1 cellular context compared by ENCODE assay signal in the genomic region with DNA sequence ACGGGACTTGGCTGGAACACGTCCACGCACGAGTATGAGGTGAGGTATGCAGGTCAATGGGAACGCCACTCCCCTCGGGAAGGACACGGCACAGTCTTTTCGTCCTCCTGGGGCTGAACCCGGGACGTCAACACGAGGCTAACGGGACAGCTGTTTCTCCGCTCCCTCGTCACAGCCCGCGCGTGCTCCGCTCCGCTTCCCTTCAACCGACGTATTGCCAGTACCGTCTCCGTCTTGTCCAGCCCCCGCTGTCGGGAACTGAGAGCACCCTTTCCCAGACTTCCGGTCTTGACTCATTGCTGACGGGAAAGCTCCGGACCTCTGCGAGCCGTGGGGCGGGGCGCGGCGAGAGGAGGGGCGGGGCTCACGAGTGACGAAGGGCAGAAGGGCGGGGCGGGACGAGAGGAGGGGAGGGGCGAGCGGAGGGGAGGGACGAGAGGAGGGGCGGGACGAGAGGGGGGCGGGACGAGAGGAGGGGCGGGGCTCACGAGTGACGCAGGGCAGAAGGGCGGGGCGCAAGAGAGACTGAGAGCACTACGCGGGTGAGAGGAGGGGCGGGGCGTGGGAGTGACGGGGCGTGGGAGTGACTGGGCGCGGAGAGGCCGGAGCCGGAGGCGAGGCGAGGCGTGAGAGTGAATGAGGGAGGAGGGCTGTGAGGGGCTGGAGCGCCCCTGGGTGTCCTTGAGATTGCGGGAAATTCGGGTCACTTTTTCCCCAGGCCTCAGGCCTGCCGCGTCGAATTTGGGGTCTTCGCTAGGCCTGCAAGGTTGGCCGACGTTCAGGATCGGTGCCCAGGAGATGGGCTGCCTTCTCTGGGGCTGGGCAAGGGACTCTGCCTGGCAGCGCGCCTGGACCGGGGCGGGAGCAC.
TF ChIP-seq lines count a peak whose summit lies in the region.

No MANE protein-coding gene starts in this region.

TF ChIP-seq in HEK293, 187 proteins besides CTCF, POLR2A, EP300 and RAD21 (continued from another document and continues in another):
- TF ChIP-seq, protein P1, sequence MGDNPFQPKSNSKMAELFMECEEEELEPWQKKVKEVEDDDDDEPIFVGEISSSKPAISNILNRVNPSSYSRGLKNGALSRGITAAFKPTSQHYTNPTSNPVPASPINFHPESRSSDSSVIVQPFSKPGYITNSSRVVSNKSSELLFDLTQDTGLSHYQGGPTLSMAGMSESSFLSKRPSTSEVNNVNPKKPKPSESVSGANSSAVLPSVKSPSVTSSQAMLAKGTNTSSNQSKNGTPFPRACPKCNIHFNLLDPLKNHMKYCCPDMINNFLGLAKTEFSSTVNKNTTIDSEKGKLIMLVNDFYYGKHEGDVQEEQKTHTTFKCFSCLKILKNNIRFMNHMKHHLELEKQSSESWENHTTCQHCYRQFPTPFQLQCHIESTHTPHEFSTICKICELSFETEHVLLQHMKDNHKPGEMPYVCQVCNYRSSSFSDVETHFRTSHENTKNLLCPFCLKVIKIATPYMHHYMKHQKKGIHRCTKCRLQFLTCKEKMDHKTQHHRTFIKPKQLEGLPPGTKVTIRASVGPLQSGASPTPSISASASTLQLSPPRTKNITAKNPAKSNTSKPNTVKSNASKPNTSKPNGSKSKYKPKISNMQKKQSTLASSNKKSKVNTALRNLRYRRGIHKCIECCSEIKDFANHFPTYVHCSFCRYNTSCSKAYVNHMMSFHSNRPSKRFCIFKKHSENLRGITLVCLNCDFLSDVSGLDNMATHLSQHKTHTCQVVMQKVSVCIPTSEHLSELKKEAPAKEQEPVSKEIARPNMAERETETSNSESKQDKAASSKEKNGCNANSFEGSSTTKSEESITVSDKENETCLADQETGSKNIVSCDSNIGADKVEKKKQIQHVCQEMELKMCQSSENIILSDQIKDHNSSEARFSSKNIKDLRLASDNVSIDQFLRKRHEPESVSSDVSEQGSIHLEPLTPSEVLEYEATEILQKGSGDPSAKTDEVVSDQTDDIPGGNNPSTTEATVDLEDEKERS (tag by site-specific recombination; IDR thresholded peaks at IDR 0.05), result no peak
- peak; percentile 78; the same call in 1 of the 2 replicates for TF ChIP-seq KLF7 (tag by site-specific recombination; IDR thresholded peaks at IDR 0.05; ENCODE audit: borderline replicate concordance)
- peak; percentile 97 for TF ChIP-seq ZNF777 (tag by site-specific recombination; IDR thresholded peaks at IDR 0.05; ENCODE audit: borderline replicate concordance)
- no peak for TF ChIP-seq GLI2 (tag by site-specific recombination; IDR thresholded peaks at IDR 0.05; ENCODE audit: borderline replicate concordance, low read depth)
- peak; percentile 85 for TF ChIP-seq ZBTB48 (tag by site-specific recombination; IDR thresholded peaks at IDR 0.05)
- 0 out of 2 replicates have a peak, but pooled peaks have one; percentile 30 for TF ChIP-seq ZNF10 (tag by site-specific recombination; IDR thresholded peaks at IDR 0.05)
- peak; percentile 68 for TF ChIP-seq ZBTB26 (tag by site-specific recombination; optimal IDR thresholded peaks at IDR 0.05)
- peak; percentile 83 for TF ChIP-seq KLF16 (tag by site-specific recombination; IDR thresholded peaks at IDR 0.05)
- peak; percentile 60 for TF ChIP-seq ZEB2 (tag by site-specific recombination; IDR thresholded peaks at IDR 0.05)
- peak; percentile 45; the same call in 1 of the 2 replicates for TF ChIP-seq ZNF341 (tag by site-specific recombination; IDR thresholded peaks at IDR 0.05; ENCODE audit: low read depth)
- TF ChIP-seq, protein P2, sequence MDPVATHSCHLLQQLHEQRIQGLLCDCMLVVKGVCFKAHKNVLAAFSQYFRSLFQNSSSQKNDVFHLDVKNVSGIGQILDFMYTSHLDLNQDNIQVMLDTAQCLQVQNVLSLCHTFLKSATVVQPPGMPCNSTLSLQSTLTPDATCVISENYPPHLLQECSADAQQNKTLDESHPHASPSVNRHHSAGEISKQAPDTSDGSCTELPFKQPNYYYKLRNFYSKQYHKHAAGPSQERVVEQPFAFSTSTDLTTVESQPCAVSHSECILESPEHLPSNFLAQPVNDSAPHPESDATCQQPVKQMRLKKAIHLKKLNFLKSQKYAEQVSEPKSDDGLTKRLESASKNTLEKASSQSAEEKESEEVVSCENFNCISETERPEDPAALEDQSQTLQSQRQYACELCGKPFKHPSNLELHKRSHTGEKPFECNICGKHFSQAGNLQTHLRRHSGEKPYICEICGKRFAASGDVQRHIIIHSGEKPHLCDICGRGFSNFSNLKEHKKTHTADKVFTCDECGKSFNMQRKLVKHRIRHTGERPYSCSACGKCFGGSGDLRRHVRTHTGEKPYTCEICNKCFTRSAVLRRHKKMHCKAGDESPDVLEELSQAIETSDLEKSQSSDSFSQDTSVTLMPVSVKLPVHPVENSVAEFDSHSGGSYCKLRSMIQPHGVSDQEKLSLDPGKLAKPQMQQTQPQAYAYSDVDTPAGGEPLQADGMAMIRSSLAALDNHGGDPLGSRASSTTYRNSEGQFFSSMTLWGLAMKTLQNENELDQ (tag by site-specific recombination; IDR thresholded peaks at IDR 0.05; ENCODE audit: low read depth), result no peak
- TF ChIP-seq ZNF623 (tag by site-specific recombination; IDR thresholded peaks at IDR 0.05), result 0 out of 2 replicates have a peak, but pooled peaks have one; percentile 12
- TF ChIP-seq, protein P3, sequence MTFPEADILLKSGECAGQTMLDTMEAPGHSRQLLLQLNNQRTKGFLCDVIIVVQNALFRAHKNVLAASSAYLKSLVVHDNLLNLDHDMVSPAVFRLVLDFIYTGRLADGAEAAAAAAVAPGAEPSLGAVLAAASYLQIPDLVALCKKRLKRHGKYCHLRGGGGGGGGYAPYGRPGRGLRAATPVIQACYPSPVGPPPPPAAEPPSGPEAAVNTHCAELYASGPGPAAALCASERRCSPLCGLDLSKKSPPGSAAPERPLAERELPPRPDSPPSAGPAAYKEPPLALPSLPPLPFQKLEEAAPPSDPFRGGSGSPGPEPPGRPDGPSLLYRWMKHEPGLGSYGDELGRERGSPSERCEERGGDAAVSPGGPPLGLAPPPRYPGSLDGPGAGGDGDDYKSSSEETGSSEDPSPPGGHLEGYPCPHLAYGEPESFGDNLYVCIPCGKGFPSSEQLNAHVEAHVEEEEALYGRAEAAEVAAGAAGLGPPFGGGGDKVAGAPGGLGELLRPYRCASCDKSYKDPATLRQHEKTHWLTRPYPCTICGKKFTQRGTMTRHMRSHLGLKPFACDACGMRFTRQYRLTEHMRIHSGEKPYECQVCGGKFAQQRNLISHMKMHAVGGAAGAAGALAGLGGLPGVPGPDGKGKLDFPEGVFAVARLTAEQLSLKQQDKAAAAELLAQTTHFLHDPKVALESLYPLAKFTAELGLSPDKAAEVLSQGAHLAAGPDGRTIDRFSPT (tag by site-specific recombination; IDR thresholded peaks at IDR 0.05), result 0 out of 2 replicates have a peak, but pooled peaks have one; percentile 37
- TF ChIP-seq ZNF558 (tag by site-specific recombination; IDR thresholded peaks at IDR 0.05), result no peak
- peak; percentile 65 for TF ChIP-seq ZNF394 (tag by site-specific recombination; IDR thresholded peaks at IDR 0.05; ENCODE audit: borderline replicate concordance)
- TF ChIP-seq SP7 (tag by site-specific recombination; IDR thresholded peaks at IDR 0.05), result peak; percentile 74
- peak; percentile 97 for TF ChIP-seq ZBTB8A (tag by site-specific recombination; IDR thresholded peaks at IDR 0.05)
- TF ChIP-seq ZNF785 (tag by site-specific recombination; IDR thresholded peaks at IDR 0.05), result peak; percentile 78; the same call in 1 of the 2 replicates
- peak; percentile 91 for TF ChIP-seq ZBTB7A (tag by site-specific recombination; IDR thresholded peaks at IDR 0.05; ENCODE audit: low read depth)
- peak; percentile 94 for TF ChIP-seq KLF10 (tag by site-specific recombination; IDR thresholded peaks at IDR 0.05)
- TF ChIP-seq RBAK (tag by site-specific recombination; IDR thresholded peaks at IDR 0.05), result no peak
- TF ChIP-seq, protein P4, sequence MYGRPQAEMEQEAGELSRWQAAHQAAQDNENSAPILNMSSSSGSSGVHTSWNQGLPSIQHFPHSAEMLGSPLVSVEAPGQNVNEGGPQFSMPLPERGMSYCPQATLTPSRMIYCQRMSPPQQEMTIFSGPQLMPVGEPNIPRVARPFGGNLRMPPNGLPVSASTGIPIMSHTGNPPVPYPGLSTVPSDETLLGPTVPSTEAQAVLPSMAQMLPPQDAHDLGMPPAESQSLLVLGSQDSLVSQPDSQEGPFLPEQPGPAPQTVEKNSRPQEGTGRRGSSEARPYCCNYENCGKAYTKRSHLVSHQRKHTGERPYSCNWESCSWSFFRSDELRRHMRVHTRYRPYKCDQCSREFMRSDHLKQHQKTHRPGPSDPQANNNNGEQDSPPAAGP (tag by site-specific recombination; IDR thresholded peaks at IDR 0.05), result peak; percentile 68
- TF ChIP-seq INSM2 (tag by site-specific recombination; IDR thresholded peaks at IDR 0.05), result peak; percentile 43; the same call in 1 of the 2 replicates
- TF ChIP-seq ZSCAN5A (tag by site-specific recombination; IDR thresholded peaks at IDR 0.05), result peak; percentile 84
- TF ChIP-seq ZNF175 (tag by site-specific recombination; IDR thresholded peaks at IDR 0.05), result no peak
- TF ChIP-seq ZNF140 (tag by site-specific recombination; IDR thresholded peaks at IDR 0.05), result peak; percentile 20; the same call in 1 of the 2 replicates
- peak; percentile 99 for TF ChIP-seq EGR2 (tag by site-specific recombination; IDR thresholded peaks at IDR 0.05; ENCODE audit: low read depth)
- TF ChIP-seq GLIS1 (tag by site-specific recombination; IDR thresholded peaks at IDR 0.05), result no peak; the same call in 1 of the 2 replicates
- TF ChIP-seq TRIM28 (IDR thresholded peaks at IDR 0.05; ENCODE audit: borderline replicate concordance, low read length), result 0 out of 2 replicates have a peak, but pooled peaks have one; percentile 42
- TF ChIP-seq, protein P5, sequence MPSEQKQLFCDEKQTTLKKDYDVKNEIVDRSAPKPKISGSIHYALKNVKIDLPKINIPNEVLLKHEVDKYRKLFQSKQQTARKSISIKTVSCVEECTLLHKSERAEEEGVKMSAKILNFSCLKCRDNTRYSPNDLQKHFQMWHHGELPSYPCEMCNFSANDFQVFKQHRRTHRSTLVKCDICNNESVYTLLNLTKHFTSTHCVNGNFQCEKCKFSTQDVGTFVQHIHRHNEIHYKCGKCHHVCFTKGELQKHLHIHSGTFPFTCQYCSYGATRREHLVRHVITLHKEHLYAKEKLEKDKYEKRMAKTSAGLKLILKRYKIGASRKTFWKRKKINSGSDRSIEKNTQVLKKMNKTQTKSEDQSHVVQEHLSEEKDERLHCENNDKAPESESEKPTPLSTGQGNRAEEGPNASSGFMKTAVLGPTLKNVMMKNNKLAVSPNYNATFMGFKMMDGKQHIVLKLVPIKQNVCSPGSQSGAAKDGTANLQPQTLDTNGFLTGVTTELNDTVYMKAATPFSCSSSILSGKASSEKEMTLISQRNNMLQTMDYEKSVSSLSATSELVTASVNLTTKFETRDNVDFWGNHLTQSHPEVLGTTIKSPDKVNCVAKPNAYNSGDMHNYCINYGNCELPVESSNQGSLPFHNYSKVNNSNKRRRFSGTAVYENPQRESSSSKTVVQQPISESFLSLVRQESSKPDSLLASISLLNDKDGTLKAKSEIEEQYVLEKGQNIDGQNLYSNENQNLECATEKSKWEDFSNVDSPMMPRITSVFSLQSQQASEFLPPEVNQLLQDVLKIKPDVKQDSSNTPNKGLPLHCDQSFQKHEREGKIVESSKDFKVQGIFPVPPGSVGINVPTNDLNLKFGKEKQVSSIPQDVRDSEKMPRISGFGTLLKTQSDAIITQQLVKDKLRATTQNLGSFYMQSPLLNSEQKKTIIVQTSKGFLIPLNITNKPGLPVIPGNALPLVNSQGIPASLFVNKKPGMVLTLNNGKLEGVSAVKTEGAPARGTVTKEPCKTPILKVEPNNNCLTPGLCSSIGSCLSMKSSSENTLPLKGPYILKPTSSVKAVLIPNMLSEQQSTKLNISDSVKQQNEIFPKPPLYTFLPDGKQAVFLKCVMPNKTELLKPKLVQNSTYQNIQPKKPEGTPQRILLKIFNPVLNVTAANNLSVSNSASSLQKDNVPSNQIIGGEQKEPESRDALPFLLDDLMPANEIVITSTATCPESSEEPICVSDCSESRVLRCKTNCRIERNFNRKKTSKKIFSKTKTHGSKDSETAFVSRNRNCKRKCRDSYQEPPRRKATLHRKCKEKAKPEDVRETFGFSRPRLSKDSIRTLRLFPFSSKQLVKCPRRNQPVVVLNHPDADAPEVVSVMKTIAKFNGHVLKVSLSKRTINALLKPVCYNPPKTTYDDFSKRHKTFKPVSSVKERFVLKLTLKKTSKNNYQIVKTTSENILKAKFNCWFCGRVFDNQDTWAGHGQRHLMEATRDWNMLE (tag by site-specific recombination; conservative IDR thresholded peaks at IDR 0.05; ENCODE audit: low read depth), result 0 out of 2 replicates have a peak, but pooled peaks have one; percentile 14
- TF ChIP-seq ZNF423 (tag by site-specific recombination; IDR thresholded peaks at IDR 0.05), result peak; percentile 96
- peak; percentile 64 for TF ChIP-seq ZNF2 (tag by site-specific recombination; IDR thresholded peaks at IDR 0.05)
